In the genomic region with DNA sequence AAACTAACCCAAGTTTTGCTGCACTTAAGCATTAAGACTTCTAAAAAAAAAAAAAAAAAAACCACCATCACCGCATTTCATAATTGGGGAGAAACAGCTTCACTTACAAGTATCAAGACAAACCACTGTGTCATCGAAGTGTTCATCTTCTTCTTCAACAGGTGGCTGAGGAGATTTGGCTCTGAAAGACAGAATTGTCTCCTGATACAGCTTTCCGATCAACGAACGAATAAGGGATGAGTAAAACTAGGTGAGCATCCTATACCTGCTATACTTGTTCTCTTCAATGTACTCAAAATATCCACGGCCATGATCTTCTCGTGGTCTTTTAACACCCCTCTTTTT, we compare ENCODE assay signal across 8 cellular contexts. TPM values are rescaled to one million over a fixed set of nuclear protein-coding genes. Genes with fewer than 3 reads are reported as not detected.
A peak's percentile ranks its signal among the peaks of the same experiment; 100 is the strongest.
DNase-seq lines count a peak whose midpoint lies in the region; ATAC-seq and TF ChIP-seq lines count a peak whose summit lies in the region.

No MANE protein-coding gene starts in this region.

- peak overlapping the region; percentile 100 for H3K27ac ChIP-seq in HUES64 (ENCODE audit: low read depth, low read length)
- peak overlapping the region; percentile 99 to 100 for H3K27ac ChIP-seq in ascending aorta
- H3K27ac ChIP-seq in upper lobe of left lung, result peak overlapping the region; percentile 95 to 100 (median 100)

- H3K36me3 ChIP-seq in HUES64 (ENCODE audit: insufficient read depth, low read length), result peaks cover 55% of the 10 kb centered on the region
- peaks cover 30 to 48% of the 10 kb centered on the region in 2 donors for H3K36me3 ChIP-seq in ascending aorta
- peaks cover 27 to 48% (median 28%) of the 10 kb centered on the region in 4 donors for H3K36me3 ChIP-seq in upper lobe of left lung

- ATAC-seq in upper lobe of left lung (ENCODE audit: low FRiP score in 2 of 2) (no peak), GM19351 (IDR thresholded peaks at IDR 0.05; ENCODE audit: unreplicated experiment) (no peak)

- under 1% methylated on average over 7 of the region's 7 CpGs for WGBS in HUES64
- WGBS in lower leg skin, 2 donors, result 0% methylated on average over 7 of the region's 7 CpGs
- 1% methylated on average over 7 of the region's 7 CpGs for WGBS in upper lobe of left lung, 2 donors

- TF ChIP-seq EP300 in upper lobe of left lung (IDR thresholded peaks at IDR 0.05), result no peak

- intact Hi-C loops in ascending aorta (cut with DNase I) (loop anchor here (2.0 to 5.0 kb wide), 3 partner anchors 210 to 1705 kb away; partner anchors contain the start of genes ADSS2, CNST, DESI2 and TFB2M), lower leg skin (cut with DNase I; ENCODE audit: low total_unique reads) (no loop called here)

- H3K9ac ChIP-seq in HUES64 (ENCODE audit: low read depth, low read length), result peak overlapping the region; percentile 99

- H3K4me3 ChIP-seq in AG10803 (ENCODE audit: low read length) (peak overlapping the region; percentile 67), HUES64 (ENCODE audit: low read length) (peak overlapping the region; percentile 97), ascending aorta (peak overlapping the region; percentile 90 to 100), lower leg skin (ENCODE audit: low read depth, poor library complexity, severe bottlenecking) (peak overlapping the region; percentile 44), upper lobe of left lung (peak overlapping the region; percentile 71 to 97 (median 87))

- no peaks in the 10 kb centered on the region for H3K27me3 ChIP-seq in HUES64 (ENCODE audit: insufficient read depth, low read length)
- H3K27me3 ChIP-seq in ascending aorta, result no peaks in the 10 kb centered on the region
- no peaks in the 10 kb centered on the region for H3K27me3 ChIP-seq in upper lobe of left lung

- TF ChIP-seq CTCF in AG10803 (conservative IDR thresholded peaks at IDR 0.05; ENCODE audit: low read length) (no peak), ascending aorta (IDR thresholded peaks at IDR 0.05) (no peak), lower leg skin (IDR thresholded peaks at IDR 0.05) (no peak), upper lobe of left lung (IDR thresholded peaks at IDR 0.05) (no peak)

- H3K9me3 ChIP-seq in HUES64 (ENCODE audit: insufficient read depth, low read depth, low read length) (no peaks in the 10 kb centered on the region), ascending aorta (no peaks in the 10 kb centered on the region), upper lobe of left lung (no peaks in the 10 kb centered on the region)

- H3K4me1 ChIP-seq in HUES64 (ENCODE audit: insufficient read depth, low read length) (peaks cover 43% of the 10 kb centered on the region), ascending aorta (peaks cover 11 to 52% of the 10 kb centered on the region in 2 donors), upper lobe of left lung (peaks cover 41 to 54% (median 46%) of the 10 kb centered on the region in 4 donors)

- DNase-seq in AG10803 (ENCODE audit: low read depth), result peak; percentile 7
- DNase-seq in ascending aorta (ENCODE audit: low spot score in 2 of 2), result no peak
- no peak for DNase-seq in lower leg skin (ENCODE audit: low spot score in 2 of 2)
- no peak for DNase-seq in upper lobe of left lung
- no peak for DNase-seq in NCI-H345 treated with DMSO at 0.1 percent for 48 hours (lab: John Stamatoyannopoulos, UW; ENCODE audit: unreplicated experiment)
- no peak for DNase-seq in NCI-H510A (lab: John Stamatoyannopoulos, UW)

- no peak for TF ChIP-seq POLR2A in lower leg skin (IDR thresholded peaks at IDR 0.05)
- TF ChIP-seq POLR2A in upper lobe of left lung (IDR thresholded peaks at IDR 0.05), result no peak

RNA-seq across cellular contexts. Expression of gene HNRNPU, which starts 2.0 kb away (rescaled TPM):
- polyA plus RNA-seq in HUES64 (2013, experiment 1 of 2), result 474 TPM
- 461 TPM for polyA plus RNA-seq in HUES64 (2013, experiment 2 of 2)
- total RNA-seq in ascending aorta (128 TPM), lower leg skin (100 to 1,000 TPM; 183 to 262 (median 209) TPM), upper lobe of left lung (100 to 1,000 TPM; 213 to 505 (median 304) TPM)

RNA-seq across cellular contexts. Expression of gene COX20, which starts 26.9 kb away (rescaled TPM):
- polyA plus RNA-seq in HUES64 (2013, experiment 1 of 2), result 27.5 TPM
- polyA plus RNA-seq in HUES64 (2013, experiment 2 of 2), result 27.3 TPM
- total RNA-seq in ascending aorta, result 8.2 TPM
- total RNA-seq in lower leg skin, result 10 to 100 TPM; 12.3 to 23.4 (median 20.2) TPM
- total RNA-seq in upper lobe of left lung, result 10 to 100 TPM in 5 of 6 donors, 1 to 10 TPM in 1; 9.4 to 35.3 (median 25.6) TPM

Comparison
In these comparisons a context has a peak if more than half of its experiments do, and no peak if none do; other contexts are left out.
1. H3K4me3 ChIP-seq: peak in every context shown above with its lines; median percentile 97 in HUES64; 95 in ascending aorta; 87 in upper lobe of left lung; 67 in AG10803; 44 in lower leg skin.